Comparison of ENCODE assay signal across 1 cellular context in the genomic region with DNA sequence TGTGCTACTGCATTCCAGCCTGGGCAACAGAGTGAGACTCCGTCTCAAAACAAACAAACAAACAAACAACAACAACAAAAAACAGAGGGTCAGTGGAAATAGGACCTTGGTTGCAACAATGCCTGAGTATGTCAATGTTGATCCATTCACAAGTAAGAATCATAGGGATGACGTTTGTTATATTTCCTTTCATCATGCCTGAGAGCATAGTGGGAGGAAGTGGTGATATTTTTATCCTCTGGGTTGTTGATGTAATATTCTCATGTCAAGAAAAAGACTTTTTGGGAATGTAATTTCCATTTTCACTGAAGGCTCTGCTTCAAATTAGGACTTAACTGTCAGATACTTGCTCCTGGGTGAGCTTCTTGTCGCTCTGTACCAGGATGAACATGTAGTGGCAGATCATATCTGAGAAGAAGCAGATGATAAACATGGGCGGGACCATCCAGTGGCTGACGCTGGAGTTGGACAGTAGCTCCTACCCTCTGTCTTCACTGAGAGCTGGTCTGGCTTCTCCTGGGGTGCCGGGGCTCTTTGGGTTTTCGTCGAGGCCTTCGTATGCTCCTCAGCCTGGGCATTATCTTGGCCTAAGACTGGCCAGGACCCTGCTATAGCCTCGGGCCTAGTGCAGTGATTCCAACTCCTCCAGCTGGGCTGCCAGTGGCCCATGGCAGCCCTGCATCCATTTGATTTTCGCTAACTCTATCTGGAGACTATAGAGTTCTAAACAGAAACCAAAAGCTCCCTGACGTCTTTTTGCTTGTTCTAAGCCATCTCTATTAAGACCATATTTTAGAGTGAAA.
TF ChIP-seq lines count a peak whose summit lies in the region.

No MANE protein-coding gene starts in this region.

TF ChIP-seq in GM12878, 131 proteins besides CTCF, POLR2A, EP300 and RAD21:
- TF ChIP-seq SPI1 (IDR thresholded peaks at IDR 0.05; ENCODE audit: borderline replicate concordance, insufficient read depth, low read depth, low read length) (peak; percentile 31; the same call in 1 of the 2 replicates), CREB1 (IDR thresholded peaks at IDR 0.05; ENCODE audit: low read depth) (peak; percentile 77), IKZF2 (IDR thresholded peaks at IDR 0.05) (no peak), CREM (IDR thresholded peaks at IDR 0.05; ENCODE audit: low read depth) (peak; percentile 31; the same call in 1 of the 2 replicates)
